ENCODE assay signal across 15 cellular contexts in genomic region chr5:77064040-77064439, GRCh38. TPM values are rescaled to one million over a fixed set of nuclear protein-coding genes. Genes with fewer than 3 reads are reported as not detected.
DNase-seq lines count a peak whose midpoint lies in the region; ATAC-seq and TF ChIP-seq lines count a peak whose summit lies in the region.
"Had no signal": no experiment of that assay in that cellular context is flagged by ENCODE, and none has a peak within 500 bp of the region (broad histone marks: within the 10 kb centered on the region; RNA-seq: fewer than 3 reads in every experiment).

No MANE protein-coding gene starts in this region.

- TF ChIP-seq CTCF in LNCaP clone FGC (IDR thresholded peaks at IDR 0.05; ENCODE audit: control insufficient read depth, extremely low read depth, insufficient read depth) (peak; percentile 52), RWPE1 (conservative IDR thresholded peaks at IDR 0.05; ENCODE audit: low read depth) (0 out of 2 replicates have a peak, but pooled peaks have one; percentile 16), right lobe of liver (IDR thresholded peaks at IDR 0.05) (peak; percentile 41 to 47 (median 43))

- DNase-seq in DMS53 (lab: John Stamatoyannopoulos, UW) (peak; percentile 51), DMS53 treated with DMSO at 0.1 percent for 48 hours (lab: John Stamatoyannopoulos, UW; ENCODE audit: unreplicated experiment) (no peak), LNCaP clone FGC (ENCODE audit: low read depth) (no peak), RWPE1 (ENCODE audit: low spot score) (no peak), right lobe of liver (no peak), kidney glomerular epithelial cell (lab: John Stamatoyannopoulos, UW) (no peak), inferior parietal cortex (ENCODE audit: extremely low spot score) (no peak)
- DNase-seq in stimulated activated naive CD4-positive, alpha-beta T cell (lab: John Stamatoyannopoulos, UW), result no peak
- DNase-seq: activated CD4-positive, alpha-beta T cell treated with anti-CD3 and anti-CD28 coated beads, Interleukin-2, amount 50 U/mL, for 48 hours; activated T-cell treated with anti-CD3 and anti-CD28 coated beads for 4 hours; aorta; islet precursor cell; SHP77 treated with DMSO at 0.1 percent for 48 hours; T-helper 1 cell had no signal

- H3K27ac ChIP-seq in RWPE1 (no peak overlapping the region), right lobe of liver (no peak overlapping the region)
- H3K27ac ChIP-seq: BLaER1 had no signal

- no peaks in the 10 kb centered on the region for H3K4me1 ChIP-seq in right lobe of liver
- H3K4me1 ChIP-seq: BLaER1 had no signal

- H3K27me3 ChIP-seq in right lobe of liver, result no peaks in the 10 kb centered on the region
- H3K27me3 ChIP-seq: BLaER1 had no signal

- H3K4me3 ChIP-seq in LNCaP clone FGC (ENCODE audit: low read depth, low read length) (no peak overlapping the region), right lobe of liver (no peak overlapping the region)
- H3K4me3 ChIP-seq: BLaER1 had no signal

- H3K36me3 ChIP-seq in right lobe of liver, result peaks cover 0 to 36% (median 15%) of the 10 kb centered on the region in 4 donors

- WGBS in right lobe of liver (ENCODE audit: insufficient coverage, low coverage, low lambda C conversion rate, missing lambda C conversion rate), result 41% methylated on average over 3 of the region's 3 CpGs

- intact Hi-C loops in right lobe of liver (cut with DNase I), result no loop called here

- H3K9me3 ChIP-seq in right lobe of liver, result no peaks in the 10 kb centered on the region

- POLR2A ChIA-PET in RWPE1 (lab: Yijun Ruan, JAX; ENCODE audit: low non-redundant PET), result no interaction called here

- no peak for TF ChIP-seq POLR2A in right lobe of liver (IDR thresholded peaks at IDR 0.05)

- peak; percentile 72 to 76 (median 74) for ATAC-seq in right lobe of liver

- CTCF ChIA-PET in RWPE1 (lab: Yijun Ruan, JAX), result interaction anchor here (0.7 to 0.8 kb wide), 3 partner anchors 11 to 166 kb away, joined by 3 to 4 read pairs (median 3); no protein-coding TSS in a partner anchor

RNA-seq across cellular contexts. Expression of gene ZBED3, which starts 23.0 kb away (rescaled TPM):
- total RNA-seq in right lobe of liver, result 10 to 100 TPM in 3 of 6 experiments, 1 to 10 TPM in 3; 3.6 to 29.4 (median 11.0) TPM

RNA-seq across cellular contexts. Expression of gene AGGF1, which starts 33.8 kb away (rescaled TPM):
- 10 to 100 TPM in 5 of 6 experiments, 1 to 10 TPM in 1; 9.1 to 15.3 (median 11.4) TPM for total RNA-seq in right lobe of liver
